Comparison of ENCODE assay signal across 8 cellular contexts in genomic region chr6:8434727-8435092, GRCh38. TPM values are rescaled to one million over a fixed set of nuclear protein-coding genes. Genes with fewer than 3 reads are reported as not detected.
DNase-seq lines count a peak whose midpoint lies in the region; ATAC-seq and TF ChIP-seq lines count a peak whose summit lies in the region.

No MANE protein-coding gene starts in this region.

- no peaks in the 10 kb centered on the region for H3K9me3 Mint-ChIP-seq in activated naive CD4-positive, alpha-beta T cell treated with anti-CD3 and anti-CD28 coated beads for 36 hours
- no peaks in the 10 kb centered on the region for H3K9me3 Mint-ChIP-seq in type B pancreatic cell

- no peak for TF ChIP-seq CTCF in adrenal gland (IDR thresholded peaks at IDR 0.05)
- TF ChIP-seq CTCF in type B pancreatic cell (conservative IDR thresholded peaks at IDR 0.05): no peak

- no peaks in the 10 kb centered on the region for H3K27me3 Mint-ChIP-seq in activated naive CD4-positive, alpha-beta T cell treated with anti-CD3 and anti-CD28 coated beads for 36 hours (ENCODE audit: low read depth)
- H3K27me3 Mint-ChIP-seq in type B pancreatic cell: no peaks in the 10 kb centered on the region

- no peaks in the 10 kb centered on the region for H3K36me3 ChIP-seq in adrenal gland (replicated peaks in 1 of 2)

- 3 to 6% (median 5%) methylated on average over 8 of the region's 8 CpGs for WGBS in adrenal gland, 4 donors

- TF ChIP-seq POLR2A in adrenal gland (IDR thresholded peaks at IDR 0.05): no peak

- peaks cover 19% of the 10 kb centered on the region for H3K36me3 Mint-ChIP-seq in activated naive CD4-positive, alpha-beta T cell treated with anti-CD3 and anti-CD28 coated beads for 36 hours (ENCODE audit: low read depth)
- peaks cover 12% of the 10 kb centered on the region for H3K36me3 Mint-ChIP-seq in type B pancreatic cell

- peaks cover 11 to 32% of the 10 kb centered on the region in 2 donors for H3K4me1 ChIP-seq in adrenal gland (replicated peaks in 1 of 2)

- intact Hi-C loops in activated naive CD4-positive, alpha-beta T cell treated with anti-CD3 and anti-CD28 coated beads for 36 hours (cut with micrococcal nuclease): loop anchor here (1.0 to 10.0 kb wide), 7 partner anchors 332 to 1970 kb away; partner anchors contain the start of genes BLOC1S5, CAGE1, EEF1E1 and RIOK1
- intact Hi-C loops in adrenal gland (cut with DNase I): no loop called here

- H3K9me3 ChIP-seq in adrenal gland (replicated peaks in 1 of 3): no peaks in the 10 kb centered on the region

- DNase-seq in activated naive CD4-positive, alpha-beta T cell treated with anti-CD3 and anti-CD28 coated beads for 36 hours: no peak
- no peak for DNase-seq in activated naive CD4-positive, alpha-beta T cell treated with Interleukin-2 at 50 U/mL for 16 hours
- DNase-seq in adrenal gland: no peak
- DNase-seq in left lobe of liver (ENCODE audit: low spot score): no peak
- DNase-seq in type B pancreatic cell (ENCODE audit: extremely low spot score, unreplicated experiment): no peak
- DNase-seq in DMS79 treated with DMSO at 0.1 percent for 48 hours (lab: John Stamatoyannopoulos, UW): no peak
- DNase-seq in DMS 273 (lab: John Stamatoyannopoulos, UW; ENCODE audit: unreplicated experiment): no peak

- peak overlapping the region; percentile 94 for H3K27ac Mint-ChIP-seq in activated naive CD4-positive, alpha-beta T cell treated with anti-CD3 and anti-CD28 coated beads for 36 hours
- peak overlapping the region; percentile 97 for H3K27ac Mint-ChIP-seq in type B pancreatic cell

- H3K27me3 ChIP-seq in adrenal gland: no peaks in the 10 kb centered on the region

- CTCF ChIA-PET in activated naive CD4-positive, alpha-beta T cell treated with anti-CD3 and anti-CD28 coated beads for 36 hours (lab: Charles Lee): no interaction called here

- ATAC-seq in HG03175 (IDR thresholded peaks at IDR 0.05; ENCODE audit: unreplicated experiment) (peak; percentile 22), left lobe of liver (peak; percentile 7)

- H3K4me1 Mint-ChIP-seq in activated naive CD4-positive, alpha-beta T cell treated with anti-CD3 and anti-CD28 coated beads for 36 hours (ENCODE audit: low read depth): peaks cover 32% of the 10 kb centered on the region
- H3K4me1 Mint-ChIP-seq in type B pancreatic cell (ENCODE audit: unreplicated experiment): peaks cover 21% of the 10 kb centered on the region

- H3K4me3 Mint-ChIP-seq in activated naive CD4-positive, alpha-beta T cell treated with anti-CD3 and anti-CD28 coated beads for 36 hours: peak overlapping the region; percentile 89
- H3K4me3 Mint-ChIP-seq in type B pancreatic cell: peak overlapping the region; percentile 90

- peak overlapping the region; percentile 2 to 81 (median 45) for H3K4me3 ChIP-seq in adrenal gland

- peak overlapping the region; percentile 68 to 91 (median 81) for H3K27ac ChIP-seq in adrenal gland

RNA-seq across cellular contexts. Expression of gene SLC35B3, which starts 0.6 kb away (rescaled TPM):
- total RNA-seq in activated naive CD4-positive, alpha-beta T cell treated with anti-CD3 and anti-CD28 coated beads for 36 hours: 1 to 10 TPM; 7.7 to 8.0 TPM
- total RNA-seq in adrenal gland (10 to 100 TPM in 7 of 8 donors, 1 to 10 TPM in 1; 8.6 to 19.4 (median 13.3) TPM), left lobe of liver (11.8 TPM), type B pancreatic cell (ENCODE audit: low replicate concordance) (21.5 and 28.8 TPM in 2 replicates)
- 10 to 100 TPM in 2 of 3 donors, 1 to 10 TPM in 1; 8.2 to 19.8 (median 12.3) TPM for polyA plus RNA-seq in adrenal gland
